Comparison of ENCODE assay signal across 1 cellular context in the genomic region with DNA sequence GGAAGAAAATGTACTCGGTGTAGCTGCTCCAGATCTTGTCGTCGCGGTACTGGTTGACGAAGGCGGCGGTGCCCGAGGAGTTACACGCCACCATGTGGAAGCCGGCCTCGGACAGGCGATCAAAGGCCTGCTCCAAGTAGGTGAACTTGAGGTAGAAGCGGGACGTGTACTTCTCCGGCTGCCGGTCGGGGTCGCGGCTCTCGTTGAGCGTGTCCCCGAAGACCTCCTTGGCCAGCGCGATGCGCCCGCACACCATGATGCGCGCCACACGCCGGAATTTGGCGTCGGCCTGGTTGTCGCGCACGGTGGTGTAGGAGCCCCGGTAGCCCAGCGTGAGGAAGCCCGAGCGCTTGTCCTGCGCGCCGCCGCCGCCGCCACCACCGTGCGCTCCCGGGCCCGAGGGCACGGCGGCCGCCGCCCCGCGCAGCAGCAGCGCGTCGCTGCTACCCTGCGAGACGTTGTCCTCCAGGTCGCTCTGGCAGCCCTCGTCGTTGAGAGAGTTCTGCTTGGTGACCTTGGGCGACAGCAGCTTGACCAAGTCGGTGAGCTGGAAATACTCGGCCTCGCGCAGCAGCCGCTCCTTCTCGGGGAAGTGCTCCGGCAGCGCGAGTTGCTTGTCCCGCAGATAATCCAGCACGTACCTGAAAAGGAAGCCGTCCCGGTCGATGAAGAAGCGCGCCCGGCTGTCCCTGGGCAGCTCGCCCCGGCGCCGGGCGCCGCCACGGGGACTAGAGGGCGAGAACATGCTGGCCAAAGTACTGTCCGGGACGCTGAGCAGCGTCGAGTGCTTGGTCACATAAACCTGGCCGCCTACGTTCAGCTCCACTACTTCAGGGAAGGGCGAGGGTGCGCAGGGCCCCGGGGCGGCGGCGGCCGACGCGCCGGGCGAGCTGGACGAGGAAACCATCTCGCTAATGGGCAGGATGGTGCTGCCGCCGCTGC.
TF ChIP-seq lines count a peak whose summit lies in the region.

No MANE protein-coding gene starts in this region.

TF ChIP-seq in WTC11, 78 proteins besides CTCF, POLR2A, EP300 and RAD21 (continued from another document):
- TF ChIP-seq, protein P1, sequence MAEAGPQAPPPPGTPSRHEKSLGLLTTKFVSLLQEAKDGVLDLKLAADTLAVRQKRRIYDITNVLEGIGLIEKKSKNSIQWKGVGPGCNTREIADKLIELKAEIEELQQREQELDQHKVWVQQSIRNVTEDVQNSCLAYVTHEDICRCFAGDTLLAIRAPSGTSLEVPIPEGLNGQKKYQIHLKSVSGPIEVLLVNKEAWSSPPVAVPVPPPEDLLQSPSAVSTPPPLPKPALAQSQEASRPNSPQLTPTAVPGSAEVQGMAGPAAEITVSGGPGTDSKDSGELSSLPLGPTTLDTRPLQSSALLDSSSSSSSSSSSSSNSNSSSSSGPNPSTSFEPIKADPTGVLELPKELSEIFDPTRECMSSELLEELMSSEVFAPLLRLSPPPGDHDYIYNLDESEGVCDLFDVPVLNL (CRISPR knock-in tag; IDR thresholded peaks at IDR 0.05; ENCODE audit: borderline replicate concordance, low read depth) = no peak
- TF ChIP-seq SMAD4 (CRISPR knock-in tag; IDR thresholded peaks at IDR 0.05) (no peak), NFYB (CRISPR knock-in tag; conservative IDR thresholded peaks at IDR 0.05; ENCODE audit: low read depth) (no peak), ZNF121 (CRISPR knock-in tag; IDR thresholded peaks at IDR 0.05) (no peak), RELA (CRISPR knock-in tag; IDR thresholded peaks at IDR 0.05; ENCODE audit: borderline replicate concordance) (no peak), FOXP1 (CRISPR knock-in tag; IDR thresholded peaks at IDR 0.05; ENCODE audit: borderline replicate concordance) (peak; percentile 83), ZNF423 (CRISPR knock-in tag; IDR thresholded peaks at IDR 0.05) (no peak), EMX1 (CRISPR knock-in tag; IDR thresholded peaks at IDR 0.05) (no peak), ZNF138 (CRISPR knock-in tag; conservative IDR thresholded peaks at IDR 0.05) (no peak), MXD4 (CRISPR knock-in tag; IDR thresholded peaks at IDR 0.05; ENCODE audit: borderline replicate concordance) (no peak), JAZF1 (CRISPR knock-in tag; IDR thresholded peaks at IDR 0.05) (no peak), FOXJ3 (CRISPR knock-in tag; IDR thresholded peaks at IDR 0.05; ENCODE audit: borderline replicate concordance) (no peak), PRRX2 (CRISPR knock-in tag; IDR thresholded peaks at IDR 0.05) (no peak), ZNF317 (CRISPR knock-in tag; IDR thresholded peaks at IDR 0.05; ENCODE audit: borderline replicate concordance, low read depth) (no peak), ZNF396 (CRISPR knock-in tag; IDR thresholded peaks at IDR 0.05; ENCODE audit: borderline replicate concordance) (no peak), ZNF671 (CRISPR knock-in tag; IDR thresholded peaks at IDR 0.05) (no peak), ELF4 (CRISPR knock-in tag; IDR thresholded peaks at IDR 0.05; ENCODE audit: low read depth) (no peak)
- TF ChIP-seq, protein P2, sequence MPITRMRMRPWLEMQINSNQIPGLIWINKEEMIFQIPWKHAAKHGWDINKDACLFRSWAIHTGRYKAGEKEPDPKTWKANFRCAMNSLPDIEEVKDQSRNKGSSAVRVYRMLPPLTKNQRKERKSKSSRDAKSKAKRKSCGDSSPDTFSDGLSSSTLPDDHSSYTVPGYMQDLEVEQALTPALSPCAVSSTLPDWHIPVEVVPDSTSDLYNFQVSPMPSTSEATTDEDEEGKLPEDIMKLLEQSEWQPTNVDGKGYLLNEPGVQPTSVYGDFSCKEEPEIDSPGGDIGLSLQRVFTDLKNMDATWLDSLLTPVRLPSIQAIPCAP (CRISPR knock-in tag; IDR thresholded peaks at IDR 0.05) = no peak
- TF ChIP-seq, protein P3, sequence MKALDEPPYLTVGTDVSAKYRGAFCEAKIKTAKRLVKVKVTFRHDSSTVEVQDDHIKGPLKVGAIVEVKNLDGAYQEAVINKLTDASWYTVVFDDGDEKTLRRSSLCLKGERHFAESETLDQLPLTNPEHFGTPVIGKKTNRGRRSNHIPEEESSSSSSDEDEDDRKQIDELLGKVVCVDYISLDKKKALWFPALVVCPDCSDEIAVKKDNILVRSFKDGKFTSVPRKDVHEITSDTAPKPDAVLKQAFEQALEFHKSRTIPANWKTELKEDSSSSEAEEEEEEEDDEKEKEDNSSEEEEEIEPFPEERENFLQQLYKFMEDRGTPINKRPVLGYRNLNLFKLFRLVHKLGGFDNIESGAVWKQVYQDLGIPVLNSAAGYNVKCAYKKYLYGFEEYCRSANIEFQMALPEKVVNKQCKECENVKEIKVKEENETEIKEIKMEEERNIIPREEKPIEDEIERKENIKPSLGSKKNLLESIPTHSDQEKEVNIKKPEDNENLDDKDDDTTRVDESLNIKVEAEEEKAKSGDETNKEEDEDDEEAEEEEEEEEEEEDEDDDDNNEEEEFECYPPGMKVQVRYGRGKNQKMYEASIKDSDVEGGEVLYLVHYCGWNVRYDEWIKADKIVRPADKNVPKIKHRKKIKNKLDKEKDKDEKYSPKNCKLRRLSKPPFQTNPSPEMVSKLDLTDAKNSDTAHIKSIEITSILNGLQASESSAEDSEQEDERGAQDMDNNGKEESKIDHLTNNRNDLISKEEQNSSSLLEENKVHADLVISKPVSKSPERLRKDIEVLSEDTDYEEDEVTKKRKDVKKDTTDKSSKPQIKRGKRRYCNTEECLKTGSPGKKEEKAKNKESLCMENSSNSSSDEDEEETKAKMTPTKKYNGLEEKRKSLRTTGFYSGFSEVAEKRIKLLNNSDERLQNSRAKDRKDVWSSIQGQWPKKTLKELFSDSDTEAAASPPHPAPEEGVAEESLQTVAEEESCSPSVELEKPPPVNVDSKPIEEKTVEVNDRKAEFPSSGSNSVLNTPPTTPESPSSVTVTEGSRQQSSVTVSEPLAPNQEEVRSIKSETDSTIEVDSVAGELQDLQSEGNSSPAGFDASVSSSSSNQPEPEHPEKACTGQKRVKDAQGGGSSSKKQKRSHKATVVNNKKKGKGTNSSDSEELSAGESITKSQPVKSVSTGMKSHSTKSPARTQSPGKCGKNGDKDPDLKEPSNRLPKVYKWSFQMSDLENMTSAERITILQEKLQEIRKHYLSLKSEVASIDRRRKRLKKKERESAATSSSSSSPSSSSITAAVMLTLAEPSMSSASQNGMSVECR (CRISPR knock-in tag; IDR thresholded peaks at IDR 0.05; ENCODE audit: borderline replicate concordance) = no peak
- TF ChIP-seq, protein P4, sequence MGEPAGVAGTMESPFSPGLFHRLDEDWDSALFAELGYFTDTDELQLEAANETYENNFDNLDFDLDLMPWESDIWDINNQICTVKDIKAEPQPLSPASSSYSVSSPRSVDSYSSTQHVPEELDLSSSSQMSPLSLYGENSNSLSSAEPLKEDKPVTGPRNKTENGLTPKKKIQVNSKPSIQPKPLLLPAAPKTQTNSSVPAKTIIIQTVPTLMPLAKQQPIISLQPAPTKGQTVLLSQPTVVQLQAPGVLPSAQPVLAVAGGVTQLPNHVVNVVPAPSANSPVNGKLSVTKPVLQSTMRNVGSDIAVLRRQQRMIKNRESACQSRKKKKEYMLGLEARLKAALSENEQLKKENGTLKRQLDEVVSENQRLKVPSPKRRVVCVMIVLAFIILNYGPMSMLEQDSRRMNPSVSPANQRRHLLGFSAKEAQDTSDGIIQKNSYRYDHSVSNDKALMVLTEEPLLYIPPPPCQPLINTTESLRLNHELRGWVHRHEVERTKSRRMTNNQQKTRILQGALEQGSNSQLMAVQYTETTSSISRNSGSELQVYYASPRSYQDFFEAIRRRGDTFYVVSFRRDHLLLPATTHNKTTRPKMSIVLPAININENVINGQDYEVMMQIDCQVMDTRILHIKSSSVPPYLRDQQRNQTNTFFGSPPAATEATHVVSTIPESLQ (CRISPR knock-in tag; IDR thresholded peaks at IDR 0.05) = no peak
- TF ChIP-seq, protein P5, sequence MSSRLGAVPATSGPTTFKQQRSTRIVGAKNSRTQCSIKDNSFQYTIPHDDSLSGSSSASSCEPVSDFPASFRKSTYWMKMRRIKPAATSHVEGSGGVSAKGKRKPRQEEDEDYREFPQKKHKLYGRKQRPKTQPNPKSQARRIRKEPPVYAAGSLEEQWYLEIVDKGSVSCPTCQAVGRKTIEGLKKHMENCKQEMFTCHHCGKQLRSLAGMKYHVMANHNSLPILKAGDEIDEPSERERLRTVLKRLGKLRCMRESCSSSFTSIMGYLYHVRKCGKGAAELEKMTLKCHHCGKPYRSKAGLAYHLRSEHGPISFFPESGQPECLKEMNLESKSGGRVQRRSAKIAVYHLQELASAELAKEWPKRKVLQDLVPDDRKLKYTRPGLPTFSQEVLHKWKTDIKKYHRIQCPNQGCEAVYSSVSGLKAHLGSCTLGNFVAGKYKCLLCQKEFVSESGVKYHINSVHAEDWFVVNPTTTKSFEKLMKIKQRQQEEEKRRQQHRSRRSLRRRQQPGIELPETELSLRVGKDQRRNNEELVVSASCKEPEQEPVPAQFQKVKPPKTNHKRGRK (CRISPR knock-in tag; IDR thresholded peaks at IDR 0.05; ENCODE audit: borderline replicate concordance) = no peak
- TF ChIP-seq, protein P6, sequence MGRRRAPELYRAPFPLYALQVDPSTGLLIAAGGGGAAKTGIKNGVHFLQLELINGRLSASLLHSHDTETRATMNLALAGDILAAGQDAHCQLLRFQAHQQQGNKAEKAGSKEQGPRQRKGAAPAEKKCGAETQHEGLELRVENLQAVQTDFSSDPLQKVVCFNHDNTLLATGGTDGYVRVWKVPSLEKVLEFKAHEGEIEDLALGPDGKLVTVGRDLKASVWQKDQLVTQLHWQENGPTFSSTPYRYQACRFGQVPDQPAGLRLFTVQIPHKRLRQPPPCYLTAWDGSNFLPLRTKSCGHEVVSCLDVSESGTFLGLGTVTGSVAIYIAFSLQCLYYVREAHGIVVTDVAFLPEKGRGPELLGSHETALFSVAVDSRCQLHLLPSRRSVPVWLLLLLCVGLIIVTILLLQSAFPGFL (CRISPR knock-in tag; IDR thresholded peaks at IDR 0.05; ENCODE audit: borderline replicate concordance) = no peak
